Comparison of ENCODE assay signal across 9 cellular contexts in the genomic region with DNA sequence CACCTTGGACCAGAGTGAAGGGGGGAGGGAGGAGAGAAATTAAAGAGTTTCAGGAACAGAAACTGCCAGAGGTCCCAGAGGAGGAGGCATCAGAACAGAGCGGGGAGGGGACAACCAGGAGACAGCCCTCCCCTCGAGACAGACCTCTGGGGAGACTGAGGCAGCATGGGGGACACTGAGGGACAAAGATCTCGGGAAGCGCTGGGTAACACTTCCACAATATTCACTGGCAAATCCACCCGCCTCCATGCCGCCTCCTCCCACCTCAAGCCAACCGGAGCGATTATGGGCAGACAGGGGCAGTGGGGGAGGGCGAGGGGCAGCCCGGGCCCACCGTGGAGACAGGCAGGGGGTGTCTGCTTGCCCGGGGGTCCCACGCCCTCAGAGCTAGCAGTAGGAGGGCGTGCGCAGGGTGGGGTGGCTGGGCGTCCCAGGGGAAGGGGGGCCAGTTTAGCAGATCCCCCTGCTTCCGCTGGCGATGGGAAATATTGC. TPM values are rescaled to one million over a fixed set of nuclear protein-coding genes. Genes with fewer than 3 reads are reported as not detected.
A peak's percentile ranks its signal among the peaks of the same experiment; 100 is the strongest.
DNase-seq lines count a peak whose midpoint lies in the region; ATAC-seq and TF ChIP-seq lines count a peak whose summit lies in the region.
"Had no signal": no experiment of that assay in that cellular context is flagged by ENCODE, and none has a peak within 500 bp of the region (broad histone marks: within the 10 kb centered on the region; RNA-seq: fewer than 3 reads in every experiment).

No MANE protein-coding gene starts in this region.

- H3K4me3 Mint-ChIP-seq in CD4-positive, alpha-beta memory T cell, result peak overlapping the region in 6 of 8 donors; percentile 25 to 70 (median 58)
- peak overlapping the region; percentile 97 for H3K4me3 Mint-ChIP-seq in neural progenitor cell

- H3K27me3 Mint-ChIP-seq in CD4-positive, alpha-beta memory T cell, result peaks cover 26 to 28% of the 10 kb centered on the region in 2 donors
- peaks cover 20% of the 10 kb centered on the region for H3K27me3 Mint-ChIP-seq in neural progenitor cell (ENCODE audit: insufficient read depth, low read depth)

- ATAC-seq in GM18520 (IDR thresholded peaks at IDR 0.05; ENCODE audit: unreplicated experiment), result no peak
- ATAC-seq in activated CD4-positive, CD25-positive, alpha-beta regulatory T cell treated with anti-CD3 and anti-CD28 coated beads, Interleukin-2, amount 50 U/mL, for 24 hours, result no peak

- peak overlapping the region; percentile 99 for H3K4me2 ChIP-seq in neural progenitor cell

- H3K27ac Mint-ChIP-seq in CD4-positive, alpha-beta memory T cell, result peak overlapping the region in 1 of 7 donors; percentile 38
- H3K27ac Mint-ChIP-seq in neural progenitor cell, result no peak overlapping the region

- no peaks in the 10 kb centered on the region for H3K9me3 ChIP-seq in CD4-positive, alpha-beta memory T cell (ENCODE audit: control insufficient read depth in 1 of 2, low read length in 2 of 2)
- no peaks in the 10 kb centered on the region for H3K9me3 ChIP-seq in ectodermal cell (ENCODE audit: control insufficient read depth, low read length)
- no peaks in the 10 kb centered on the region for H3K9me3 ChIP-seq in neural progenitor cell (ENCODE audit: low read depth)

- H3F3A ChIP-seq in neural progenitor cell (ENCODE audit: low read depth), result peaks cover 36% of the 10 kb centered on the region

- H3K9me3 Mint-ChIP-seq in CD4-positive, alpha-beta memory T cell, result peaks cover 0 to 7% (median 0%) of the 10 kb centered on the region in 8 donors
- peaks cover 3% of the 10 kb centered on the region for H3K9me3 Mint-ChIP-seq in neural progenitor cell

- H3K27ac ChIP-seq in CD4-positive, alpha-beta memory T cell (ENCODE audit: low read depth, low read length), result no peak overlapping the region
- no peak overlapping the region for H3K27ac ChIP-seq in ectodermal cell (ENCODE audit: insufficient read depth, low read depth, low read length, poor library complexity, severe bottlenecking)
- no peak overlapping the region for H3K27ac ChIP-seq in neural progenitor cell

- H3K4me1 ChIP-seq in CD4-positive, alpha-beta memory T cell (ENCODE audit: insufficient read depth, low read length), result peaks cover 46% of the 10 kb centered on the region
- H3K4me1 ChIP-seq in ectodermal cell (ENCODE audit: control insufficient read depth, insufficient read depth, low read length), result peaks cover 38% of the 10 kb centered on the region
- H3K4me1 ChIP-seq in neural progenitor cell, result peaks cover 26% of the 10 kb centered on the region

- WGBS in ectodermal cell, 2 experiments, result 2 to 3% methylated on average over 18 of the region's 18 CpGs

- peaks cover 17 to 34% (median 26%) of the 10 kb centered on the region in 4 donors for H3K4me1 Mint-ChIP-seq in CD4-positive, alpha-beta memory T cell
- H3K4me1 Mint-ChIP-seq in neural progenitor cell, result peaks cover 60% of the 10 kb centered on the region

- no peaks in the 10 kb centered on the region for H3K36me3 ChIP-seq in CD4-positive, alpha-beta memory T cell (ENCODE audit: insufficient read depth, low read length)
- H3K36me3 ChIP-seq in ectodermal cell (ENCODE audit: control insufficient read depth, insufficient read depth, low read length), result no peaks in the 10 kb centered on the region
- no peaks in the 10 kb centered on the region for H3K36me3 ChIP-seq in neural progenitor cell

- CTCF ChIA-PET in CD4-positive, alpha-beta memory T cell (lab: Charles Lee; ENCODE audit: partially characterized antibody), result interaction anchor here (2.8 kb wide), 1 partner anchor 12 kb away, joined by 17 read pairs; no protein-coding TSS in a partner anchor

- peaks cover 56% of the 10 kb centered on the region for H4K20me1 ChIP-seq in neural progenitor cell (ENCODE audit: low read depth)

- H3K27me3 ChIP-seq in CD4-positive, alpha-beta memory T cell (ENCODE audit: insufficient read depth, low read length), result peaks cover 37% of the 10 kb centered on the region
- H3K27me3 ChIP-seq in ectodermal cell (ENCODE audit: control insufficient read depth, insufficient read depth, low read length, poor library complexity, severe bottlenecking) (peaks cover 10% of the 10 kb centered on the region), neural progenitor cell (no peaks in the 10 kb centered on the region)

- no peak overlapping the region for H3K4me3 ChIP-seq in CD4-positive, alpha-beta memory T cell (ENCODE audit: low read length in 2 of 2)
- H3K4me3 ChIP-seq in ectodermal cell (ENCODE audit: insufficient read depth, low read depth, low read length) (peak overlapping the region; percentile 97), neural progenitor cell (peak overlapping the region; percentile 92)

- peaks cover 0 to 8% of the 10 kb centered on the region in 2 donors for H3K36me3 Mint-ChIP-seq in CD4-positive, alpha-beta memory T cell
- H3K36me3 Mint-ChIP-seq in neural progenitor cell, result peaks cover 8% of the 10 kb centered on the region

- intact Hi-C loops in CD4-positive, alpha-beta memory T cell (cut with micrococcal nuclease), result no loop called here

- POLR2A ChIA-PET in CD4-positive, alpha-beta memory T cell (lab: Charles Lee; ENCODE audit: partially characterized antibody), result interaction anchor here (1.4 kb wide), 1 partner anchor 18 kb away, joined by 4 read pairs; no protein-coding TSS in a partner anchor

- no peak overlapping the region for H2AFZ ChIP-seq in neural progenitor cell (replicated peaks)

- DNase-seq in CD4-positive, alpha-beta memory T cell, result no peak
- DNase-seq in MV-4-11 (lab: John Stamatoyannopoulos, UW), result peak; percentile 36
- DNase-seq in neural progenitor cell (ENCODE audit: low spot score), result no peak
- DNase-seq in NCI-H2107 (lab: John Stamatoyannopoulos, UW), result no peak
- DNase-seq in NCI-H1436 (lab: John Stamatoyannopoulos, UW), result no peak
- DNase-seq: GOT3 had no signal

- TF ChIP-seq CTCF in neural progenitor cell (IDR thresholded peaks at IDR 0.05), result no peak

- peak overlapping the region; percentile 12 for H3K9ac ChIP-seq in neural progenitor cell

- H3K79me2 ChIP-seq in neural progenitor cell (ENCODE audit: low read depth), result peaks cover 83% of the 10 kb centered on the region

RNA-seq across cellular contexts. Expression of gene PCGF2, which starts 1.2 kb away (rescaled TPM):
- not detected for total RNA-seq in CD4-positive, alpha-beta memory T cell
- polyA plus RNA-seq in CD4-positive, alpha-beta memory T cell, result not detected
- polyA plus RNA-seq in ectodermal cell (2013, experiment 1 of 4), result 97.7 TPM
- 93.5 TPM for polyA plus RNA-seq in ectodermal cell (2013, experiment 2 of 4)
- polyA plus RNA-seq in ectodermal cell (2013, experiment 3 of 4), result 77.4 TPM
- polyA plus RNA-seq in ectodermal cell (2013, experiment 4 of 4), result 79.7 TPM
- total RNA-seq in neural progenitor cell (ENCODE audit: low replicate concordance), result 16.7 and 23.8 TPM in 2 replicates

RNA-seq across cellular contexts. Expression of gene PSMB3, which starts 5.6 kb away (rescaled TPM):
- total RNA-seq in CD4-positive, alpha-beta memory T cell, result 10 to 100 TPM; 93.5 to 99.0 TPM
- 100 to 1,000 TPM; 391 to 517 TPM for polyA plus RNA-seq in CD4-positive, alpha-beta memory T cell
- polyA plus RNA-seq in ectodermal cell (2013, experiment 1 of 4), result 245 TPM
- 226 TPM for polyA plus RNA-seq in ectodermal cell (2013, experiment 2 of 4)
- 213 TPM for polyA plus RNA-seq in ectodermal cell (2013, experiment 3 of 4)
- polyA plus RNA-seq in ectodermal cell (2013, experiment 4 of 4), result 242 TPM
- 127 and 141 TPM in 2 replicates for total RNA-seq in neural progenitor cell (ENCODE audit: low replicate concordance)

RNA-seq across cellular contexts. Expression of gene CISD3, which starts 16.8 kb away (rescaled TPM):
- total RNA-seq in CD4-positive, alpha-beta memory T cell, result 10 to 100 TPM; 12.5 to 13.5 TPM
- polyA plus RNA-seq in CD4-positive, alpha-beta memory T cell, result 10 to 100 TPM; 55.3 to 57.6 TPM
- polyA plus RNA-seq in ectodermal cell (2013, experiment 1 of 4), result 7.1 TPM
- 6.5 TPM for polyA plus RNA-seq in ectodermal cell (2013, experiment 2 of 4)
- 5.4 TPM for polyA plus RNA-seq in ectodermal cell (2013, experiment 3 of 4)
- polyA plus RNA-seq in ectodermal cell (2013, experiment 4 of 4), result 7.1 TPM
- total RNA-seq in neural progenitor cell (ENCODE audit: low replicate concordance), result 0.60 and 1.0 TPM in 2 replicates

RNA-seq across cellular contexts. Expression of gene MLLT6, which starts 41.9 kb away (rescaled TPM):
- total RNA-seq in CD4-positive, alpha-beta memory T cell, result 100 to 1,000 TPM; 493 to 505 TPM
- polyA plus RNA-seq in CD4-positive, alpha-beta memory T cell, result 10 to 100 TPM in 1 of 2 donors, 1 to 10 TPM in 1; 3.0 to 14.1 TPM
- polyA plus RNA-seq in ectodermal cell (2013, experiment 1 of 4), result 43.9 TPM
- polyA plus RNA-seq in ectodermal cell (2013, experiment 2 of 4), result 52.0 TPM
- 39.9 TPM for polyA plus RNA-seq in ectodermal cell (2013, experiment 3 of 4)
- 46.5 TPM for polyA plus RNA-seq in ectodermal cell (2013, experiment 4 of 4)
- 7.4 and 24.4 TPM in 2 replicates for total RNA-seq in neural progenitor cell (ENCODE audit: low replicate concordance)

RNA-seq across cellular contexts. Expression of gene PIP4K2B, which starts 52.4 kb away (rescaled TPM):
- total RNA-seq in CD4-positive, alpha-beta memory T cell, result 10 to 100 TPM; 55.9 to 66.3 TPM
- polyA plus RNA-seq in CD4-positive, alpha-beta memory T cell, result 10 to 100 TPM; 10.2 to 16.6 TPM
- 74.1 TPM for polyA plus RNA-seq in ectodermal cell (2013, experiment 1 of 4)
- 81.1 TPM for polyA plus RNA-seq in ectodermal cell (2013, experiment 2 of 4)
- 51.0 TPM for polyA plus RNA-seq in ectodermal cell (2013, experiment 3 of 4)
- polyA plus RNA-seq in ectodermal cell (2013, experiment 4 of 4), result 56.9 TPM
- 45.6 and 81.1 TPM in 2 replicates for total RNA-seq in neural progenitor cell (ENCODE audit: low replicate concordance)

Comparison
In these comparisons a context has a peak if more than half of its experiments do, and no peak if none do; other contexts are left out.
1. H3K4me3 ChIP-seq: peak in ectodermal cell (single experiment) and neural progenitor cell (single experiment); none in CD4-positive, alpha-beta memory T cell (0 of 2).
2. RNA of gene PCGF2, which starts 1.2 kb away (total RNA-seq): 16.7 to 23.8 TPM in neural progenitor cell; not detected in CD4-positive, alpha-beta memory T cell; every median in the first group is over 10 times any median in the second.